Comparison of ENCODE assay signal across 19 cellular contexts in genomic region chr15:65986416-65986815, GRCh38.
"Had no signal": no experiment of that assay in that cellular context is flagged by ENCODE, and none has a peak within 500 bp of the region (broad histone marks: within the 10 kb centered on the region; RNA-seq: fewer than 3 reads in every experiment).

No MANE protein-coding gene starts in this region.

- H3K4me3 ChIP-seq: SJCRH30 had no signal

- ATAC-seq: Panc1, PC-3, Right ventricle myocardium inferior, SK-N-SH treated with all-trans-retinoic acid at 6 μM for 48 hours had no signal

- DNase-seq: KBM-7, MV-4-11, NCI-H1048, NCI-H1417, NCI-H1436 treated with DMSO at 0.1 percent for 48 hours, NCI-H1694, NCI-H187 treated with DMSO at 0.1 percent for 48 hours, NCI-H2171 treated with DMSO at 0.1 percent for 48 hours, NCI-H345, NCI-H446 treated with DMSO at 0.1 percent for 48 hours, NCI-H510A treated with DMSO at 0.1 percent for 48 hours, NCI-H526 treated with DMSO at 0.1 percent for 48 hours, NCI-H748 treated with DMSO at 0.1 percent for 48 hours, PC-3, SHP77 treated with DMSO at 0.1 percent for 48 hours, SJCRH30 had no signal

- H3K27ac ChIP-seq: SJCRH30 had no signal
